Comparison of ENCODE assay signal across 8 cellular contexts in genomic region chr17:69246726-69247375, GRCh38. TPM values are rescaled to one million over a fixed set of nuclear protein-coding genes. Genes with fewer than 3 reads are reported as not detected.
DNase-seq lines count a peak whose midpoint lies in the region; ATAC-seq, FAIRE-seq and TF ChIP-seq lines count a peak whose summit lies in the region.

No MANE protein-coding gene starts in this region.

- no peaks in the 10 kb centered on the region; a peak in 1 of 5 replicates for H3K4me1 ChIP-seq in K562 (replicated peaks in 1 of 2; ENCODE audit: control insufficient read depth in 2 of 2, insufficient read depth in 2 of 2, low read length in 2 of 2)
- H3K4me1 ChIP-seq in uterus = no peaks in the 10 kb centered on the region

- CTCF ChIA-PET in K562 (lab: Yijun Ruan, JAX; ENCODE audit: low intra/inter-chr PET ratio) = interaction anchor here (0.7 to 2.2 kb wide), 7 partner anchors 12 to 1183 kb away, joined by 3 to 17 read pairs (median 4); no protein-coding TSS in a partner anchor

- H2AFZ ChIP-seq in K562 (ENCODE audit: low read depth, low read length) = no peak overlapping the region

- TF ChIP-seq POLR2A in K562 (conservative IDR thresholded peaks at IDR 0.05) = no peak
- no peak for TF ChIP-seq POLR2A in uterus (IDR thresholded peaks at IDR 0.05)

- in situ Hi-C loops in K562 (cut with MboI) = loop anchor here (25.0 kb wide), 1 partner anchor 285 kb away; the partner anchor contains the start of gene ABCA8

- TF ChIP-seq CTCF in D721Med (IDR thresholded peaks at IDR 0.05; ENCODE audit: insufficient read depth, missing control alignments) (peak; percentile 85), K562 (IDR thresholded peaks at IDR 0.05 in 2 of 3, conservative IDR thresholded peaks at IDR 0.05 in 1 of 3; ENCODE audit: insufficient read depth in 2 of 3, low read depth in 1 of 3, low read length in 3 of 3) (peak in 2 of 3 experiments; percentile 34 to 76; a peak in 4 of 6 replicates), uterus (IDR thresholded peaks at IDR 0.05) (peak; percentile 46 to 67 (median 59))

- H3K36me3 ChIP-seq in H7 (replicated peaks; ENCODE audit: control insufficient read depth, insufficient read depth, low read length) (no peaks in the 10 kb centered on the region), K562 (ENCODE audit: control insufficient read depth, insufficient read depth, low read length) (no peaks in the 10 kb centered on the region), uterus (no peaks in the 10 kb centered on the region)

- TF ChIP-seq EP300 in K562 (IDR thresholded peaks at IDR 0.05; ENCODE audit: low read length) = no peak

- WGBS in K562 (ENCODE audit: insufficient coverage, low coverage, missing lambda C conversion rate) = 3% methylated on average over 4 of the region's 4 CpGs

- no TSS peak for BruUV-seq in K562 (replicated peaks; lab: Mats Ljungman, UMichigan)

- H3K27ac ChIP-seq in K562 (ENCODE audit: extremely low read depth, low read depth, low read length) (no peak overlapping the region), uterus (no peak overlapping the region)

- TF ChIP-seq RAD21 in K562 (CRISPR knock-in tag; conservative IDR thresholded peaks at IDR 0.05 in 1 of 2, IDR thresholded peaks at IDR 0.05 in 1 of 2) = peak; percentile 87 to 88

- no peaks in the 10 kb centered on the region for H3K9me1 ChIP-seq in K562 (ENCODE audit: control insufficient read depth, insufficient read depth, low read length)

- H3K79me2 ChIP-seq in K562 (ENCODE audit: control insufficient read depth, insufficient read depth, low read length) = no peaks in the 10 kb centered on the region

- POLR2A ChIA-PET in K562 (lab: Yijun Ruan, JAX) = no interaction called here

- intact Hi-C loops in K562 (cut with micrococcal nuclease) (loop anchor here (1.0 kb wide), 1 partner anchor 473 kb away; no protein-coding TSS in a partner anchor), uterus (cut with DNase I; ENCODE audit: low total_unique reads) (no loop called here)

- H3K4me2 ChIP-seq in K562 (ENCODE audit: insufficient read depth, low read length) = no peak overlapping the region

- no peak for DNase-seq in D721Med (ENCODE audit: insufficient read length, low spot score)
- DNase-seq in H7 = peak; percentile 2
- DNase-seq in NCI-H2227 (lab: John Stamatoyannopoulos, UW; ENCODE audit: unreplicated experiment) = peak; percentile 39
- DNase-seq in K562 (ENCODE audit: extremely low read depth in 1 of 4, low spot score in 3 of 4) = peak; percentile 33 to 62 (median 38)
- no peak for DNase-seq in uterus
- DNase-seq in activated effector memory CD4-positive, alpha-beta T cell treated with Interleukin-2 at 50 U/mL for 16 hours = no peak
- no peak for DNase-seq in stimulated activated CD4-positive, alpha-beta T cell treated with anti-CD3 and anti-CD28 coated beads, Interleukin-12 subunit alpha, Interleukin-12 subunit beta, amount 100 ng/mL, for 4 hours

- H3K27me3 ChIP-seq in H7 (ENCODE audit: control insufficient read depth, insufficient read depth, low read length) = no peaks in the 10 kb centered on the region
- no peaks in the 10 kb centered on the region for H3K27me3 ChIP-seq in K562 (ENCODE audit: control insufficient read depth in 2 of 2, insufficient read depth in 2 of 2, low read length in 2 of 2)
- H3K27me3 ChIP-seq in uterus = no peaks in the 10 kb centered on the region

- ATAC-seq in K562 = peak; percentile 78

- H3K9me3 ChIP-seq in K562 (replicated peaks; ENCODE audit: control insufficient read depth, insufficient read depth, low read depth, low read length) (no peaks in the 10 kb centered on the region), uterus (no peaks in the 10 kb centered on the region)

- H3K4me3 ChIP-seq in H7 (ENCODE audit: insufficient read depth, low read depth, low read length) = no peak overlapping the region
- no peak overlapping the region for H3K4me3 ChIP-seq in K562
- H3K4me3 ChIP-seq in uterus = no peak overlapping the region

- H4K20me1 ChIP-seq in K562 (replicated peaks; ENCODE audit: control insufficient read depth, insufficient read depth, low read length) = no peaks in the 10 kb centered on the region

- peak; percentile 94 for FAIRE-seq in D721Med (lab: Jason Lieb, UNC)
- peak; percentile 78 for FAIRE-seq in K562 (lab: Jason Lieb, UNC)
- FAIRE-seq in islet of Langerhans (lab: Jason Lieb, UNC) = peak; percentile 100

- H3K9ac ChIP-seq in K562 (ENCODE audit: insufficient read depth in 1 of 2, low read depth in 2 of 2, low read length in 2 of 2) = no peak overlapping the region

TF ChIP-seq in K562, 482 proteins besides CTCF, POLR2A, EP300 and RAD21:
- TF ChIP-seq ARID3A (IDR thresholded peaks at IDR 0.05; ENCODE audit: borderline replicate concordance, low read depth, low read length) (0 out of 2 replicates have a peak, but pooled peaks have one; percentile 34), DEAF1 (CRISPR knock-in tag; IDR thresholded peaks at IDR 0.05) (peak; percentile 79), SMC3 (conservative IDR thresholded peaks at IDR 0.05; ENCODE audit: insufficient read depth, low read depth, low read length) (peak; percentile 58), FOXK2 (conservative IDR thresholded peaks at IDR 0.05 in 1 of 2, IDR thresholded peaks at IDR 0.05 in 1 of 2; ENCODE audit: low read depth in 2 of 2) (no peak), PRMT5 (CRISPR knock-in tag; IDR thresholded peaks at IDR 0.05) (no peak), HCFC1 (IDR thresholded peaks at IDR 0.05; ENCODE audit: low read depth, low read length) (no peak), CEBPG (CRISPR knock-in tag; IDR thresholded peaks at IDR 0.05) (no peak), CEBPG (tag; conservative IDR thresholded peaks at IDR 0.05 in 1 of 2, IDR thresholded peaks at IDR 0.05 in 1 of 2) (peak; percentile 44 to 78; a peak in 3 of 4 replicates), CEBPB (tag; IDR thresholded peaks at IDR 0.05) (peak; percentile 55; the same call in 1 of the 2 replicates)
TF ChIP-seq in K562: peak in this region for 5.

RNA-seq across cellular contexts. Expression of gene ABCA10, which starts 18.2 kb away (rescaled TPM):
- not detected in 2 replicates for total RNA-seq in H7 (2014; rRNA removed; shearing (Covaris generic))
- total RNA-seq in K562 (2011; cell fraction: chromatin; rRNA removed; ENCODE audit: low replicate concordance) = 0.16 TPM in 1 of 2 replicates, not detected in the other
- total RNA-seq in K562 (2011; cell fraction: nucleolus; rRNA removed) = not detected in 2 replicates
- not detected in 2 replicates for total RNA-seq in K562 (2011; cell fraction: nucleoplasm; rRNA removed)
- total RNA-seq in K562 (2014; rRNA removed) (0.12 and 0.45 TPM in 2 replicates), K562 (2014; rRNA removed; fragmentation: Illumina TruSeq; extraction: Trizol) (0.15 TPM in 1 of 2 replicates, not detected in the other), K562 (2015; rRNA removed; fragmentation: Illumina TruSeq; extraction: Trizol) (not detected in 2 replicates), K562 (2021) (0.09 and 0.16 TPM in 2 replicates), uterus (10 to 100 TPM; 11.1 to 32.8 (median 21.7) TPM)
- polyA plus RNA-seq in K562 (2011; rRNA removed) (0.03 and 0.04 TPM in 2 replicates), K562 (2014; fragmentation: Illumina TruSeq; extraction: Trizol) (0.15 TPM in 1 of 2 replicates, not detected in the other), K562 (2014; fragmentation: Nextera tagmentation; extraction: Ambion mirVana) (under 1 TPM; 0.13 to 0.17 TPM), K562 (2014; rRNA removed) (0.36 TPM in 1 of 2 replicates, not detected in the other)
- polyA plus RNA-seq in K562 (2011; cell fraction: cytosol; rRNA removed) = 0.03 and 0.04 TPM in 2 replicates
- polyA plus RNA-seq in K562 (2011; cell fraction: nucleus; rRNA removed) = 0.08 TPM in 1 of 2 replicates, not detected in the other
- 0.05 and 0.10 TPM in 2 replicates for polyA plus RNA-seq in K562 (2012)
- polyA minus RNA-seq in K562 (2011; rRNA and poly(A)+ RNA removed) = not detected in 2 replicates
- not detected in 2 replicates for polyA minus RNA-seq in K562 (2011; cell fraction: cytosol; rRNA and poly(A)+ RNA removed)
- polyA minus RNA-seq in K562 (2011; cell fraction: nucleus; rRNA and poly(A)+ RNA removed) = 0.11 TPM in 1 of 2 replicates, not detected in the other

Comparison
In these comparisons a context has a peak if more than half of its experiments do, and no peak if none do; other contexts are left out.
1. DNase-seq: peak in H7 (single experiment), NCI-H2227 (single experiment) and K562 (4 of 4); none in D721Med (single experiment), uterus (0 of 2), activated effector memory CD4-positive, alpha-beta T cell treated with Interleukin-2 at 50 U/mL for 16 hours (single experiment) and stimulated activated CD4-positive, alpha-beta T cell treated with anti-CD3 and anti-CD28 coated beads, Interleukin-12 subunit alpha, Interleukin-12 subunit beta, amount 100 ng/mL, for 4 hours (single experiment).
2. RNA of gene ABCA10, which starts 18.2 kb away (total RNA-seq): 11.1 to 32.8 TPM in uterus; 0.09 to 0.45 TPM in K562 and not detected in H7; every median in the first group is over 4 times any median in the second.
3. Peak in every context shown above with its lines, with median percentiles within 50 percentile points of each other: CTCF ChIP-seq.